In the genomic region with DNA sequence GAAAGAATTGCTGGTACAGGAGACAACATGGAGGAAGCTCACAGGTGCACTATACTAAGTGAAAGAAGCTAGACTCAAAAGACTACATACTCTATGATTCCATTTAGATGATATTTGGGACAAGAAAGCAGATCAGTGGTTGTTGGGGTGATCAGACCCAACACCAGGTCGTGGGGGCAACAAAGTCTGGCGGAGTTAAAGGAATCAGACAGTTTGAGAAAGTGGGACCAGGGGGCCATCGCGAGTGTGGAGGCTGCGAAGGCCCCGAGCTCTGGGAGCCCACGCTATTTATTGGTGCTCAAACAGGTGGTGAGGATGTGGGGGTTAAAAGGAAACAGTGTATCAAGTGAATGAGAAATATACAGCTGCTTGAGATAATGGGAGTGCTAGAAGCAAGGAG, we compare ENCODE assay signal across 36 cellular contexts.
DNase-seq lines count a peak whose midpoint lies in the region; ATAC-seq, FAIRE-seq and TF ChIP-seq lines count a peak whose summit lies in the region.
"Had no signal": no experiment of that assay in that cellular context is flagged by ENCODE, and none has a peak within 500 bp of the region (broad histone marks: within the 10 kb centered on the region; RNA-seq: fewer than 3 reads in every experiment).

No MANE protein-coding gene starts in this region.

- H3K27ac ChIP-seq in HCT116 (ENCODE audit: low read depth, low read length) (no peak overlapping the region), K562 (ENCODE audit: extremely low read depth, low read depth, low read length) (no peak overlapping the region), transverse colon (no peak overlapping the region), pancreas (no peak overlapping the region)
- H3K27ac ChIP-seq: 22Rv1; A549; BLaER1; BLaER1 treated with 17β-estradiol and CSF1 and Interleukin-3, amounts not matched to agents 10 nM and 100 nM; C4-2B had no signal

- H3K9me3 ChIP-seq in HCT116 (ENCODE audit: control insufficient read depth in 1 of 2, insufficient read depth in 1 of 2, low read depth in 1 of 2, low read length in 2 of 2) (peaks cover 5 to 6% of the 10 kb centered on the region in 2 experiments; a peak in 2 of 4 replicates), K562 (replicated peaks; ENCODE audit: control insufficient read depth, insufficient read depth, low read depth, low read length) (no peaks in the 10 kb centered on the region; the same call in 1 of the 2 replicates), transverse colon (peaks cover 5 to 7% of the 10 kb centered on the region in 2 donors), pancreas (no peaks in the 10 kb centered on the region)
- H3K9me3 ChIP-seq: A549 had no signal

- H3K27me3 ChIP-seq in HCT116 (ENCODE audit: insufficient read depth, low read length) (no peaks in the 10 kb centered on the region), K562 (ENCODE audit: control insufficient read depth in 2 of 2, insufficient read depth in 2 of 2, low read length in 2 of 2) (no peaks in the 10 kb centered on the region), transverse colon (no peaks in the 10 kb centered on the region), pancreas (no peaks in the 10 kb centered on the region)
- H3K27me3 ChIP-seq: BE2C; BLaER1; BLaER1 treated with 17β-estradiol and CSF1 and Interleukin-3, amounts not matched to agents 10 nM and 100 nM had no signal

- H3K4me1 Mint-ChIP-seq in progenitor cell of endocrine pancreas (ENCODE audit: low read depth): peaks cover 8% of the 10 kb centered on the region
- no peaks in the 10 kb centered on the region for H3K4me1 Mint-ChIP-seq in Calu3 (ENCODE audit: low read depth, unreplicated experiment)
- H3K4me1 Mint-ChIP-seq in T-cell: no peaks in the 10 kb centered on the region
- H3K4me1 Mint-ChIP-seq: B cell; CD4-positive, CD25-positive, alpha-beta regulatory T cell; CD8-positive, alpha-beta memory T cell had no signal

- TF ChIP-seq EP300 in K562 (IDR thresholded peaks at IDR 0.05; ENCODE audit: low read length): no peak
- TF ChIP-seq EP300 in transverse colon (IDR thresholded peaks at IDR 0.05; ENCODE audit: low read depth): no peak

- H3K4me2 ChIP-seq in HCT116 (ENCODE audit: low read length) (no peak overlapping the region), K562 (ENCODE audit: insufficient read depth, low read length) (no peak overlapping the region)
- H3K4me2 ChIP-seq: A549; BLaER1; BLaER1 treated with 17β-estradiol and CSF1 and Interleukin-3, amounts not matched to agents 10 nM and 100 nM had no signal

- H3K4me1 ChIP-seq in HCT116 (ENCODE audit: control insufficient read depth in 1 of 2, insufficient read depth in 2 of 2, low read length in 2 of 2) (no peaks in the 10 kb centered on the region), K562 (replicated peaks in 1 of 2; ENCODE audit: control insufficient read depth in 2 of 2, insufficient read depth in 2 of 2, low read length in 2 of 2) (peaks cover 0 to 7% of the 10 kb centered on the region in 2 experiments; a peak in 2 of 5 replicates), transverse colon (no peaks in the 10 kb centered on the region), pancreas (no peaks in the 10 kb centered on the region)
- H3K4me1 ChIP-seq: A549; BE2C; BLaER1; BLaER1 treated with 17β-estradiol and CSF1 and Interleukin-3, amounts not matched to agents 10 nM and 100 nM; Caco-2 had no signal

- no peaks in the 10 kb centered on the region for H3K9me1 ChIP-seq in K562 (ENCODE audit: control insufficient read depth, insufficient read depth, low read length)

- H3K9me3 Mint-ChIP-seq in progenitor cell of endocrine pancreas (ENCODE audit: low read depth) (peaks cover 9% of the 10 kb centered on the region), Calu3 (ENCODE audit: low read depth, unreplicated experiment) (no peaks in the 10 kb centered on the region), T-cell (peaks cover 5 to 9% (median 8%) of the 10 kb centered on the region in 3 donors)

- POLR2A ChIA-PET in HCT116 (lab: Charles Lee): no interaction called here
- POLR2A ChIA-PET in K562 (lab: Yijun Ruan, JAX): no interaction called here
- POLR2A ChIA-PET in T-cell (lab: Charles Lee): interaction anchor here in 1 of 2 donors (0.6 kb wide), 1 partner anchor 257 kb away, joined by 3 read pairs; no protein-coding TSS in a partner anchor

- RAD21 ChIA-PET in HCT116 (lab: Charles Lee; ENCODE audit: low non-redundant PET in 1 of 2, low total read pairs in 2 of 2, uncharacterized antibody in 2 of 2, unreplicated experiment in 2 of 2): no interaction called here

- H2AFZ ChIP-seq in HCT116 (ENCODE audit: low read depth, low read length, poor library complexity, severe bottlenecking) (no peak overlapping the region), K562 (ENCODE audit: low read depth, low read length) (no peak overlapping the region)

- WGBS in K562 (ENCODE audit: insufficient coverage, low coverage, missing lambda C conversion rate): 8% methylated on average over 7 of the region's 7 CpGs
- 80 to 87% methylated on average over 7 of the region's 7 CpGs for WGBS in transverse colon (ENCODE audit: low coverage in 1 of 2), 2 donors
- 82 to 90% methylated on average over 7 of the region's 7 CpGs for WGBS in pancreas, 2 donors

- FAIRE-seq in K562 (lab: Jason Lieb, UNC) (no peak), pancreas (lab: Jason Lieb, UNC) (no peak)
- FAIRE-seq: A204.1, A549, D721Med had no signal

- H3K9ac ChIP-seq in HCT116 (ENCODE audit: low read length) (no peak overlapping the region), K562 (ENCODE audit: insufficient read depth in 1 of 2, low read depth in 2 of 2, low read length in 2 of 2) (no peak overlapping the region)
- H3K9ac ChIP-seq: BLaER1; BLaER1 treated with 17β-estradiol and CSF1 and Interleukin-3, amounts not matched to agents 10 nM and 100 nM had no signal

- intact Hi-C loops in HCT116 (cut with micrococcal nuclease) (no loop called here), K562 (cut with micrococcal nuclease) (no loop called here), transverse colon (cut with DNase I; ENCODE audit: low total_unique reads) (no loop called here), Calu3 (cut with micrococcal nuclease; ENCODE audit: unreplicated experiment) (no loop called here), pancreas (cut with DNase I) (no loop called here)

- TF ChIP-seq CTCF in HCT116 (IDR thresholded peaks at IDR 0.05 in 2 of 3, conservative IDR thresholded peaks at IDR 0.05 in 1 of 3; ENCODE audit: borderline replicate concordance in 1 of 3, insufficient read depth in 1 of 3, low read depth in 2 of 3, low read length in 2 of 3) (no peak), K562 (IDR thresholded peaks at IDR 0.05 in 2 of 3, conservative IDR thresholded peaks at IDR 0.05 in 1 of 3; ENCODE audit: insufficient read depth in 2 of 3, low read depth in 1 of 3, low read length in 3 of 3) (no peak), progenitor cell of endocrine pancreas (IDR thresholded peaks at IDR 0.05; ENCODE audit: unreplicated experiment) (no peak), transverse colon (IDR thresholded peaks at IDR 0.05) (no peak), Calu3 (IDR thresholded peaks at IDR 0.05; ENCODE audit: unreplicated experiment) (no peak), pancreas (IDR thresholded peaks at IDR 0.05) (no peak)

- TF ChIP-seq POLR2A in HCT116 (IDR thresholded peaks at IDR 0.05; ENCODE audit: borderline replicate concordance, extremely low read depth, insufficient read depth, insufficient read length) (no peak), K562 (conservative IDR thresholded peaks at IDR 0.05) (no peak), transverse colon (IDR thresholded peaks at IDR 0.05) (no peak)

- TF ChIP-seq RAD21 in HCT116 (IDR thresholded peaks at IDR 0.05; ENCODE audit: low read depth): no peak
- no peak for TF ChIP-seq RAD21 in K562 (CRISPR knock-in tag; conservative IDR thresholded peaks at IDR 0.05 in 1 of 2, IDR thresholded peaks at IDR 0.05 in 1 of 2)

- no peaks in the 10 kb centered on the region for H3K9me2 ChIP-seq in HCT116 (ENCODE audit: insufficient read depth)

- H3K27me3 Mint-ChIP-seq in progenitor cell of endocrine pancreas (no peaks in the 10 kb centered on the region), Calu3 (ENCODE audit: unreplicated experiment) (no peaks in the 10 kb centered on the region), T-cell (peaks cover 0 to 5% of the 10 kb centered on the region in 2 donors)
- H3K27me3 Mint-ChIP-seq: B cell; CD4-positive, alpha-beta T cell had no signal

- no peak for ATAC-seq in HCT116
- no peak for ATAC-seq in K562
- no peak for ATAC-seq in pancreas
- no peak for ATAC-seq in T-cell (replicated peaks in 1 of 4)
- ATAC-seq: A549; CD8-positive, alpha-beta T cell had no signal

- DNase-seq in Caki2 (ENCODE audit: low read depth) (peak; percentile 3), HCT116 (ENCODE audit: low read depth, low spot score) (no peak), K562 (ENCODE audit: extremely low read depth in 1 of 4, low spot score in 3 of 4) (no peak), progenitor cell of endocrine pancreas (ENCODE audit: low spot score, unreplicated experiment) (no peak), transverse colon (no peak), Calu3 (no peak), pancreas (no peak), T-cell (no peak)
- DNase-seq: 8988T; ACHN; AML-193; BE2C; C1 segment of cervical spinal cord; Caco-2; CD4-positive, alpha-beta memory T cell; CD4-positive, alpha-beta T cell; CD4-positive, CD25-positive, alpha-beta regulatory T cell; CD8-positive, alpha-beta memory T cell; CD8-positive, alpha-beta T cell; COR-L47; DMS 273 treated with DMSO at 0.1 percent for 48 hours; DMS153; DMS53; DMS79; DMS79 treated with DMSO at 0.1 percent for 48 hours; DND-41; EL had no signal

- no peak overlapping the region for H3K4me3 ChIP-seq in HCT116 (replicated peaks in 1 of 2; ENCODE audit: low read depth in 1 of 2, low read length in 2 of 2)
- no peak overlapping the region for H3K4me3 ChIP-seq in K562
- H3K4me3 ChIP-seq in transverse colon: no peak overlapping the region
- no peak overlapping the region for H3K4me3 ChIP-seq in pancreas
- H3K4me3 ChIP-seq: A549; BLaER1; BLaER1 treated with 17β-estradiol and CSF1 and Interleukin-3, amounts not matched to agents 10 nM and 100 nM had no signal

- H3K36me3 Mint-ChIP-seq in progenitor cell of endocrine pancreas (ENCODE audit: insufficient read depth) (peaks cover 3% of the 10 kb centered on the region), Calu3 (ENCODE audit: insufficient read depth, unreplicated experiment) (no peaks in the 10 kb centered on the region), T-cell (no peaks in the 10 kb centered on the region)
- H3K36me3 Mint-ChIP-seq: CD8-positive, alpha-beta T cell had no signal

- no TSS peak for BruUV-seq in HCT116 (replicated peaks; lab: Mats Ljungman, UMichigan)
- BruUV-seq in K562 (replicated peaks; lab: Mats Ljungman, UMichigan): no TSS peak
- no TSS peak for BruUV-seq in Calu3 (replicated peaks; lab: Mats Ljungman, UMichigan)

- H3K79me2 ChIP-seq in HCT116 (ENCODE audit: insufficient read depth, low read length) (no peaks in the 10 kb centered on the region), K562 (ENCODE audit: control insufficient read depth, insufficient read depth, low read length) (no peaks in the 10 kb centered on the region)

- in situ Hi-C loops in Caki2 (cut with HindIII; ENCODE audit: low pct_unique_long_range_greater_than_20kb, low sequenced_read_pairs): no loop called here
- in situ Hi-C loops in K562 (cut with MboI): no loop called here
- in situ Hi-C loops in transverse colon (cut with MboI; ENCODE audit: low pct_ligation_motif_present in 1 of 4, low pct_unique_long_range_greater_than_20kb in 1 of 4, low sequenced_read_pairs in 3 of 4): no loop called here

- H3K4me3 Mint-ChIP-seq in progenitor cell of endocrine pancreas (ENCODE audit: low read depth): no peak overlapping the region
- no peak overlapping the region for H3K4me3 Mint-ChIP-seq in Calu3 (ENCODE audit: low read depth, unreplicated experiment)
- no peak overlapping the region for H3K4me3 Mint-ChIP-seq in T-cell
- H3K4me3 Mint-ChIP-seq: B cell; CD14-positive monocyte; CD4-positive, alpha-beta memory T cell; CD4-positive, alpha-beta T cell; CD4-positive, CD25-positive, alpha-beta regulatory T cell; CD8-positive, alpha-beta memory T cell; CD8-positive, alpha-beta T cell had no signal

- H4K20me1 ChIP-seq in HCT116 (ENCODE audit: insufficient read depth): no peaks in the 10 kb centered on the region
- H4K20me1 ChIP-seq in K562 (replicated peaks; ENCODE audit: control insufficient read depth, insufficient read depth, low read length): no peaks in the 10 kb centered on the region
- H4K20me1 ChIP-seq: BLaER1; BLaER1 treated with 17β-estradiol and CSF1 and Interleukin-3, amounts not matched to agents 10 nM and 100 nM had no signal

- H3K27ac Mint-ChIP-seq in progenitor cell of endocrine pancreas: peak overlapping the region; percentile 30
- H3K27ac Mint-ChIP-seq in Calu3 (ENCODE audit: unreplicated experiment): no peak overlapping the region
- no peak overlapping the region for H3K27ac Mint-ChIP-seq in T-cell
- H3K27ac Mint-ChIP-seq: B cell; CD14-positive monocyte; CD4-positive, alpha-beta memory T cell; CD4-positive, alpha-beta T cell; CD4-positive, CD25-positive, alpha-beta regulatory T cell; CD8-positive, alpha-beta memory T cell; CD8-positive, alpha-beta T cell had no signal

- CTCF ChIA-PET in HCT116 (lab: Charles Lee) (no interaction called here), K562 (lab: Yijun Ruan, JAX; ENCODE audit: low intra/inter-chr PET ratio) (no interaction called here), Calu3 (lab: Charles Lee) (no interaction called here), T-cell (lab: Charles Lee) (no interaction called here)

- H3K36me3 ChIP-seq in HCT116 (ENCODE audit: control insufficient read depth in 1 of 2, insufficient read depth in 2 of 2, low read length in 2 of 2) (no peaks in the 10 kb centered on the region), K562 (ENCODE audit: control insufficient read depth, insufficient read depth, low read length) (no peaks in the 10 kb centered on the region), transverse colon (no peaks in the 10 kb centered on the region), pancreas (no peaks in the 10 kb centered on the region)
- H3K36me3 ChIP-seq: BE2C, BLaER1 had no signal
